ENCODE assay signal across 1 cellular context in genomic region chr12:54009171-54010052, GRCh38.
A peak's percentile ranks its signal among the peaks of the same experiment; 100 is the strongest.
TF ChIP-seq lines count a peak whose summit lies in the region.

No MANE protein-coding gene starts in this region.

TF ChIP-seq in A549, 52 proteins besides CTCF, POLR2A, EP300 and RAD21 (continued from another document):
- 0 out of 2 replicates have a peak, but pooled peaks have one; percentile 24 for TF ChIP-seq MYC (IDR thresholded peaks at IDR 0.05; ENCODE audit: borderline replicate concordance, low read length)
- no peak for TF ChIP-seq NPAS2 (CRISPR knock-in tag; IDR thresholded peaks at IDR 0.05; ENCODE audit: borderline replicate concordance)
- no peak for TF ChIP-seq NR3C1 (IDR thresholded peaks at IDR 0.05)
- no peak for TF ChIP-seq HES2 (IDR thresholded peaks at IDR 0.05)
- no peak for TF ChIP-seq ZFP36 (IDR thresholded peaks at IDR 0.05; ENCODE audit: borderline replicate concordance, partially characterized antibody)
- no peak for TF ChIP-seq BCL3 (IDR thresholded peaks at IDR 0.05)
- TF ChIP-seq RFX5 (IDR thresholded peaks at IDR 0.05): no peak
- TF ChIP-seq CBX2 (IDR thresholded peaks at IDR 0.05; ENCODE audit: borderline replicate concordance, low read depth): no peak
- TF ChIP-seq JUN (IDR thresholded peaks at IDR 0.05): 0 out of 5 replicates have a peak, but pooled peaks of 1 of the 2 experiments have one; percentile 20
- no peak for TF ChIP-seq FOSL2 (IDR thresholded peaks at IDR 0.05)
- TF ChIP-seq FOSL2 (CRISPR knock-in tag; IDR thresholded peaks at IDR 0.05): no peak
- TF ChIP-seq CEBPB (IDR thresholded peaks at IDR 0.05): peak in 1 of 2 experiments; percentile 34; a peak in 1 of 4 replicates
- TF ChIP-seq CHD2 (IDR thresholded peaks at IDR 0.05; ENCODE audit: low read length, partially characterized antibody): no peak
- TF ChIP-seq ELK1 (IDR thresholded peaks at IDR 0.05; ENCODE audit: low read depth, low read length): no peak
- no peak for TF ChIP-seq CBX8 (IDR thresholded peaks at IDR 0.05)
- TF ChIP-seq REST (IDR thresholded peaks at IDR 0.05): no peak
- peak; percentile 82 for TF ChIP-seq E2F6 (IDR thresholded peaks at IDR 0.05; ENCODE audit: borderline replicate concordance, low read depth)
- no peak for TF ChIP-seq FOSB (CRISPR knock-in tag; IDR thresholded peaks at IDR 0.05)
TF ChIP-seq in A549: peak in this region for 5.
